ENCODE assay signal across 10 cellular contexts in genomic region chr17:48478224-48479013, GRCh38. TPM values are rescaled to one million over a fixed set of nuclear protein-coding genes. Genes with fewer than 3 reads are reported as not detected.
A peak's percentile ranks its signal among the peaks of the same experiment; 100 is the strongest.
DNase-seq lines count a peak whose midpoint lies in the region; ATAC-seq and TF ChIP-seq lines count a peak whose summit lies in the region.
"Had no signal": no experiment of that assay in that cellular context is flagged by ENCODE, and none has a peak within 500 bp of the region (broad histone marks: within the 10 kb centered on the region; RNA-seq: fewer than 3 reads in every experiment).

No MANE protein-coding gene starts in this region.

- peak; percentile 78 for DNase-seq in Karpas-422
- no peak for DNase-seq in fibroblast of the aortic adventitia (ENCODE audit: low read depth)
- DNase-seq in psoas muscle: no peak
- DNase-seq in NCI-H1436 (lab: John Stamatoyannopoulos, UW): no peak
- no peak for DNase-seq in ureter (ENCODE audit: low spot score)

- no peaks in the 10 kb centered on the region for H4K20me1 ChIP-seq in Karpas-422 (ENCODE audit: insufficient read depth, low read depth, low read length)

- H3K4me1 ChIP-seq in Karpas-422 (ENCODE audit: low read length): peaks cover 20% of the 10 kb centered on the region
- H3K4me1 ChIP-seq in psoas muscle: no peaks in the 10 kb centered on the region

- ATAC-seq in GM18499 (IDR thresholded peaks at IDR 0.05; ENCODE audit: insufficient read depth, unreplicated experiment): peak; percentile 74
- ATAC-seq in GM21526 (IDR thresholded peaks at IDR 0.05; ENCODE audit: low FRiP score, unreplicated experiment): peak; percentile 87
- ATAC-seq in psoas muscle: no peak
- ATAC-seq in esophagus mucosa: no peak

- H3K36me3 ChIP-seq in Karpas-422 (ENCODE audit: insufficient read depth, low read length) (no peaks in the 10 kb centered on the region), psoas muscle (ENCODE audit: insufficient read depth in 1 of 2, low read depth in 1 of 2) (no peaks in the 10 kb centered on the region)

- H3K27ac ChIP-seq in Karpas-422 (ENCODE audit: low read length): peak overlapping the region; percentile 54
- no peak overlapping the region for H3K27ac ChIP-seq in psoas muscle
- H3K27ac ChIP-seq: epithelial cell of prostate had no signal

- H3K9me3 ChIP-seq in Karpas-422 (ENCODE audit: low read length): no peaks in the 10 kb centered on the region
- no peaks in the 10 kb centered on the region for H3K9me3 ChIP-seq in psoas muscle

- 73 to 75% (median 74%) methylated on average over 9 of the region's 9 CpGs for WGBS in psoas muscle, 3 donors

- peak overlapping the region; percentile 70 for H2AFZ ChIP-seq in Karpas-422 (ENCODE audit: low read length)

- intact Hi-C loops in psoas muscle (cut with DNase I): no loop called here

- H3K4me3 ChIP-seq in Karpas-422 (ENCODE audit: low read length) (no peak overlapping the region), fibroblast of the aortic adventitia (ENCODE audit: low read depth, low read length) (no peak overlapping the region), psoas muscle (no peak overlapping the region)

- no peaks in the 10 kb centered on the region for H3K79me2 ChIP-seq in Karpas-422 (ENCODE audit: low read length)

- TF ChIP-seq CTCF in fibroblast of the aortic adventitia (IDR thresholded peaks at IDR 0.05; ENCODE audit: insufficient read depth, low read length) (peak; percentile 10), psoas muscle (IDR thresholded peaks at IDR 0.05) (no peak)

- peak overlapping the region; percentile 21 for H3K4me2 ChIP-seq in Karpas-422 (ENCODE audit: low read depth, low read length, poor library complexity, severe bottlenecking)

- no peaks in the 10 kb centered on the region for H3K9me2 ChIP-seq in Karpas-422 (replicated peaks; ENCODE audit: insufficient read depth, low read length)

- H3K9ac ChIP-seq in Karpas-422 (ENCODE audit: low read length): peak overlapping the region; percentile 25; the same call in 1 of the 2 replicates

- H3K27me3 ChIP-seq in Karpas-422 (ENCODE audit: low read length): no peaks in the 10 kb centered on the region
- H3K27me3 ChIP-seq in psoas muscle (ENCODE audit: insufficient read depth in 3 of 3, low read length in 2 of 3): peaks cover 0 to 6% (median 4%) of the 10 kb centered on the region in 3 donors

RNA-seq across cellular contexts. Expression of gene SKAP1, which starts 48.4 kb away (rescaled TPM):
- total RNA-seq in Karpas-422 (2014; rRNA removed; shearing (Covaris generic); ENCODE audit: low replicate concordance): 1.2 and 1.8 TPM in 2 replicates
- total RNA-seq in fibroblast of the aortic adventitia (ENCODE audit: low replicate concordance) (not detected in 2 replicates), psoas muscle (1 to 10 TPM in 1 of 4 donors, under 1 TPM in 2, not detected in 1; 0.42 to 1.0 (median 0.44) TPM), esophagus mucosa (0.68 TPM), ureter (25.4 TPM)
- polyA plus RNA-seq in psoas muscle: under 1 TPM in 2 of 3 donors, not detected in 1; 0.09 to 0.12 TPM

RNA-seq across cellular contexts. Expression of gene HOXB1, which starts 52.4 kb away (rescaled TPM):
- not detected in 2 replicates for total RNA-seq in Karpas-422 (2014; rRNA removed; shearing (Covaris generic); ENCODE audit: low replicate concordance)
- total RNA-seq in fibroblast of the aortic adventitia (ENCODE audit: low replicate concordance) (not detected in 2 replicates), psoas muscle (not detected), esophagus mucosa (0.24 TPM), ureter (0.31 TPM)
- not detected for polyA plus RNA-seq in psoas muscle
- total RNA-seq: M059J had no signal

Comparison
In these comparisons a context has a peak if more than half of its experiments do, and no peak if none do; other contexts are left out.
1. ATAC-seq: peak in GM18499 (single experiment) and GM21526 (single experiment); none in psoas muscle (0 of 4) and esophagus mucosa (single experiment).